ENCODE assay signal across 24 cellular contexts in the genomic region with DNA sequence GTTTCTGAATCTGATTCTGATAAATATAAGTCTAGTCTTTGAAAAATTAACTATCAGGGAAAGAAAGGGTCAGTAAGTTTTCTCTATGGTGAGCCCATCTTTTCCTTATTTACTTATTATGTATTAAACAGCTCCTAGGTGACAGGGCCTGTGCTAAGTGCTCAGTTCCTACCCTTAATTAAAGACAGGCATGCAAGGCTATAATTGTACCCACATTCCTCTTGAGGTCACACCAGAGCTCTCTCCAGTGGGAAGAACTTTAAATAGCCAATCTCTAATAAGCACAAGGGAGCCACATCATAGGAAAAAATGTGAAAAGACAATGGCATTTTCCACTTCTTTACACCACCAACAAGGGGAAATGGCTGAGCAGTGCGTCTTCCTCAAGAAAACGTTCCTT.
"Had no signal": no experiment of that assay in that cellular context is flagged by ENCODE, and none has a peak within 500 bp of the region (broad histone marks: within the 10 kb centered on the region; RNA-seq: fewer than 3 reads in every experiment).

No MANE protein-coding gene starts in this region.

- H3K4me3 ChIP-seq: adrenal gland, gastroesophageal sphincter, lung, sigmoid colon, smooth muscle cell, stomach, thyroid gland, upper lobe of left lung had no signal

- DNase-seq: activated CD4-positive, alpha-beta T cell treated with anti-CD3 and anti-CD28 coated beads for 4 hours; activated CD4-positive, alpha-beta T cell treated with anti-CD3 and anti-CD28 coated beads, Interleukin-2, amount 50 U/mL, for 48 hours; activated CD8-positive, alpha-beta memory T cell treated with anti-CD3 and anti-CD28 coated beads, Interleukin-2, amount 50 U/mL, for 4 hours; activated effector memory CD4-positive, alpha-beta T cell treated with anti-CD3 and anti-CD28 coated beads, Interleukin-2, amount 50 U/mL, for 16 hours; activated naive CD4-positive, alpha-beta T cell treated with anti-CD3 and anti-CD28 coated beads for 36 hours; activated naive CD8-positive, alpha-beta T cell treated with anti-CD3 and anti-CD28 coated beads for 36 hours; activated T-cell treated with anti-CD3 and anti-CD28 coated beads, Interleukin-2, amount 50 U/mL, for 1 hour; adrenal gland; aorta; brain microvascular endothelial cell; central memory CD4-positive, alpha-beta T cell; hypothalamus; immature natural killer cell; mesendoderm; sigmoid colon; stimulated activated CD4-positive, alpha-beta T cell treated with anti-CD3 and anti-CD28 coated beads, Interleukin-1b, Interleukin-23, amount 100 ng/mL, for 48 hours; stimulated activated naive B cell treated with anti-CD40 and anti-IgM and Interleukin-4, amounts not matched to agents 10 μg/mL and 1 μg/mL and 100 μg/mL, for 72 hours; stomach; thyroid gland; upper lobe of left lung had no signal

- H3K36me3 ChIP-seq: adrenal gland, brain microvascular endothelial cell, gastroesophageal sphincter, sigmoid colon, stomach, thyroid gland, upper lobe of left lung had no signal

- H3K9me3 ChIP-seq: adrenal gland, gastroesophageal sphincter, sigmoid colon, stomach, thyroid gland, upper lobe of left lung had no signal

- H3K27ac ChIP-seq: adrenal gland, brain microvascular endothelial cell, gastroesophageal sphincter, sigmoid colon, stomach, thyroid gland, upper lobe of left lung, VCaP had no signal

- H3K4me1 ChIP-seq: gastroesophageal sphincter, sigmoid colon, stomach, thyroid gland had no signal

- H3K27me3 ChIP-seq: adrenal gland, brain microvascular endothelial cell, gastroesophageal sphincter, sigmoid colon, stomach, thyroid gland, upper lobe of left lung had no signal
